In genomic region chr15:62758126-62758951, GRCh38 we compare ENCODE assay signal across 8 cellular contexts.
DNase-seq lines count a peak whose midpoint lies in the region; ATAC-seq and TF ChIP-seq lines count a peak whose summit lies in the region.

No MANE protein-coding gene starts in this region.

- H3K4me3 ChIP-seq in esophagus squamous epithelium = no peak overlapping the region
- H3K4me3 ChIP-seq in muscle layer of colon (ENCODE audit: low read depth in 1 of 2, low read length in 2 of 2) = no peak overlapping the region

- H3K9me3 ChIP-seq in esophagus squamous epithelium (no peaks in the 10 kb centered on the region), muscle layer of colon (ENCODE audit: low read length) (no peaks in the 10 kb centered on the region)

- H3K9ac ChIP-seq in muscle layer of colon (ENCODE audit: low read length) = no peak overlapping the region

- no peaks in the 10 kb centered on the region for H3K27me3 ChIP-seq in esophagus squamous epithelium
- H3K27me3 ChIP-seq in muscle layer of colon (ENCODE audit: control insufficient read depth in 1 of 2, insufficient read depth in 2 of 2, low read length in 2 of 2) = no peaks in the 10 kb centered on the region

- intact Hi-C loops in Right ventricle myocardium inferior (cut with DNase I) = no loop called here
- intact Hi-C loops in cardiac septum (cut with DNase I) = no loop called here
- intact Hi-C loops in esophagus squamous epithelium (cut with DNase I) = no loop called here

- peaks cover 0 to 10% (median 0%) of the 10 kb centered on the region in 3 donors for H3K36me3 ChIP-seq in esophagus squamous epithelium
- H3K36me3 ChIP-seq in muscle layer of colon (ENCODE audit: insufficient read depth, low read length) = peaks cover 18% of the 10 kb centered on the region

- 24 to 34% methylated on average over 11 of the region's 11 CpGs for WGBS in esophagus squamous epithelium, 2 donors

- peaks cover 0 to 20% (median 3%) of the 10 kb centered on the region in 3 donors for H3K4me1 ChIP-seq in esophagus squamous epithelium
- peaks cover 20% of the 10 kb centered on the region for H3K4me1 ChIP-seq in muscle layer of colon (ENCODE audit: insufficient read depth, low read length)

- DNase-seq in Right ventricle myocardium inferior (ENCODE audit: missing footprints) (no peak), cardiac septum (ENCODE audit: low spot score) (no peak), esophagus squamous epithelium (lab: John Stamatoyannopoulos, UW) (no peak), erythroblast (lab: John Stamatoyannopoulos, UW) (no peak)

- ATAC-seq in Right ventricle myocardium inferior (peak; percentile 86), HG03439 (IDR thresholded peaks at IDR 0.05; ENCODE audit: unreplicated experiment) (no peak), HG03457 (IDR thresholded peaks at IDR 0.05; ENCODE audit: unreplicated experiment) (no peak), GM18858 (IDR thresholded peaks at IDR 0.05; ENCODE audit: unreplicated experiment) (no peak)

- TF ChIP-seq POLR2A in esophagus squamous epithelium (IDR thresholded peaks at IDR 0.05) (no peak), erythroblast (IDR thresholded peaks at IDR 0.05; ENCODE audit: low read length) (no peak)

- peak overlapping the region; percentile 16 to 80 (median 58) for H3K27ac ChIP-seq in esophagus squamous epithelium
- H3K27ac ChIP-seq in muscle layer of colon (ENCODE audit: low read depth, low read length) = peak overlapping the region; percentile 56

- TF ChIP-seq CTCF in esophagus squamous epithelium (IDR thresholded peaks at IDR 0.05) = no peak
